Comparison of ENCODE assay signal across 1 cellular context in genomic region chr1:1435094-1435903, GRCh38.
TF ChIP-seq lines count a peak whose summit lies in the region.

VWA1 (plus strand) TSS chr1:1435690; CDS start chr1:1435749, 59 bp downstream.

TF ChIP-seq in HepG2, 621 proteins besides CTCF, POLR2A, EP300 and RAD21 (continued from another document and continues in another):
- TF ChIP-seq HOMEZ (CRISPR knock-in tag; IDR thresholded peaks at IDR 0.05; ENCODE audit: low read depth) (no peak), MLX (CRISPR knock-in tag; IDR thresholded peaks at IDR 0.05) (no peak), ZNF704 (CRISPR knock-in tag; IDR thresholded peaks at IDR 0.05; ENCODE audit: borderline replicate concordance) (no peak), CBX2 (IDR thresholded peaks at IDR 0.05; ENCODE audit: low read depth, low read length) (no peak), CBX2 (CRISPR knock-in tag; IDR thresholded peaks at IDR 0.05; ENCODE audit: low read depth) (no peak), DPF2 (CRISPR knock-in tag; IDR thresholded peaks at IDR 0.05; ENCODE audit: borderline replicate concordance, low read depth) (no peak), TBX2 (CRISPR knock-in tag; IDR thresholded peaks at IDR 0.05; ENCODE audit: borderline replicate concordance) (peak; percentile 75), ZNF333 (CRISPR knock-in tag; IDR thresholded peaks at IDR 0.05; ENCODE audit: borderline replicate concordance) (0 out of 2 replicates have a peak, but pooled peaks have one; percentile 28), NCOA5 (CRISPR knock-in tag; IDR thresholded peaks at IDR 0.05) (no peak), ARNT (IDR thresholded peaks at IDR 0.05) (no peak), ZBTB37 (CRISPR knock-in tag; IDR thresholded peaks at IDR 0.05) (no peak), NR2F1 (CRISPR knock-in tag; IDR thresholded peaks at IDR 0.05) (no peak), ZNF710 (CRISPR knock-in tag; IDR thresholded peaks at IDR 0.05; ENCODE audit: borderline replicate concordance) (no peak; the same call in 1 of the 2 replicates), TEF (CRISPR knock-in tag; IDR thresholded peaks at IDR 0.05) (no peak), PITX1 (CRISPR knock-in tag; IDR thresholded peaks at IDR 0.05) (peak; percentile 64; the same call in 1 of the 2 replicates), ZNF580 (CRISPR knock-in tag; IDR thresholded peaks at IDR 0.05; ENCODE audit: borderline replicate concordance, low read depth) (no peak), ZNF770 (CRISPR knock-in tag; IDR thresholded peaks at IDR 0.05) (0 out of 2 replicates have a peak, but pooled peaks have one; percentile 20), ZNF318 (CRISPR knock-in tag; IDR thresholded peaks at IDR 0.05) (0 out of 2 replicates have a peak, but pooled peaks have one; percentile 15), PRPF4 (IDR thresholded peaks at IDR 0.05; ENCODE audit: low read depth, low read length, poor library complexity, severe bottlenecking) (no peak), SP2 (CRISPR knock-in tag; IDR thresholded peaks at IDR 0.05) (no peak), SRSF9 (IDR thresholded peaks at IDR 0.05; ENCODE audit: borderline replicate concordance, insufficient read depth, low read depth, low read length, poor library complexity, severe bottlenecking) (no peak), ZNF878 (CRISPR knock-in tag; IDR thresholded peaks at IDR 0.05) (no peak), ZNF207 (IDR thresholded peaks at IDR 0.05; ENCODE audit: borderline replicate concordance) (no peak), RFX3 (CRISPR knock-in tag; IDR thresholded peaks at IDR 0.05) (no peak), PHF8 (CRISPR knock-in tag; IDR thresholded peaks at IDR 0.05) (peak; percentile 62; the same call in 1 of the 2 replicates), ZNF724P (CRISPR knock-in tag; IDR thresholded peaks at IDR 0.05; ENCODE audit: borderline replicate concordance) (no peak), RARA (CRISPR knock-in tag; IDR thresholded peaks at IDR 0.05) (peak; percentile 47; the same call in 1 of the 2 replicates), TMF1 (CRISPR knock-in tag; IDR thresholded peaks at IDR 0.05; ENCODE audit: low read depth) (no peak), ZNF737 (CRISPR knock-in tag; IDR thresholded peaks at IDR 0.05; ENCODE audit: borderline replicate concordance) (no peak), TERF1 (CRISPR knock-in tag; IDR thresholded peaks at IDR 0.05) (no peak), HOXA5 (CRISPR knock-in tag; IDR thresholded peaks at IDR 0.05) (no peak), GATAD2A (CRISPR knock-in tag; IDR thresholded peaks at IDR 0.05) (no peak), ZNF431 (CRISPR knock-in tag; IDR thresholded peaks at IDR 0.05; ENCODE audit: borderline replicate concordance, low read depth) (0 out of 2 replicates have a peak, but pooled peaks have one; percentile 2), MBNL3 (CRISPR knock-in tag; conservative IDR thresholded peaks at IDR 0.05) (no peak), ZNF598 (CRISPR knock-in tag; IDR thresholded peaks at IDR 0.05; ENCODE audit: borderline replicate concordance) (peak; percentile 60; the same call in 1 of the 2 replicates)
